7 cellular contexts compared by ENCODE assay signal in genomic region chr11:63810383-63810782, GRCh38. TPM values are rescaled to one million over a fixed set of nuclear protein-coding genes. Genes with fewer than 3 reads are reported as not detected.
DNase-seq lines count a peak whose midpoint lies in the region; ATAC-seq, FAIRE-seq and TF ChIP-seq lines count a peak whose summit lies in the region.
"Not testable (repeated sequence)": the region's sequence is repeated elsewhere in the genome, so short reads cannot be mapped to it uniquely, and the experiment has no call there.
"Had no signal": no experiment of that assay in that cellular context is flagged by ENCODE, and none has a peak within 500 bp of the region (broad histone marks: within the 10 kb centered on the region; RNA-seq: fewer than 3 reads in every experiment).

No MANE protein-coding gene starts in this region.

- H3K18ac ChIP-seq in trophoblast cell (ENCODE audit: low read length) = not testable (repeated sequence)

- H2BK5ac ChIP-seq in trophoblast cell (ENCODE audit: low read depth, low read length, poor library complexity) = not testable (repeated sequence)

- not testable (repeated sequence) for TF ChIP-seq CTCF in WTC11 (IDR thresholded peaks at IDR 0.05); MCF 10A (IDR thresholded peaks at IDR 0.05; ENCODE audit: unreplicated experiment); HepG2 (CRISPR knock-in tag; IDR thresholded peaks at IDR 0.05)

- H3K79me2 ChIP-seq in HepG2 (ENCODE audit: insufficient read depth, low read length) = peaks cover 25% of the 10 kb centered on the region
- H3K79me2 ChIP-seq in trophoblast cell (ENCODE audit: control insufficient read depth, insufficient read depth, low read length, poor library complexity) = peaks cover 14% of the 10 kb centered on the region

- intact Hi-C loops in MCF 10A (cut with micrococcal nuclease); Right ventricle myocardium inferior (cut with DNase I); HepG2 (cut with micrococcal nuclease; ENCODE audit: unreplicated experiment): not testable (repeated sequence)

- not testable (repeated sequence) for H3K27ac Mint-ChIP-seq in WTC11; MCF 10A (ENCODE audit: low read depth, unreplicated experiment)

- H3K36me3 ChIP-seq in HepG2 (replicated peaks in 1 of 2; ENCODE audit: control insufficient read depth in 1 of 2, insufficient read depth in 2 of 2, low read length in 2 of 2); trophoblast cell (ENCODE audit: control insufficient read depth in 1 of 2, insufficient read depth in 2 of 2, low read length in 2 of 2): not testable (repeated sequence)

- H2AFZ ChIP-seq in HepG2 (ENCODE audit: low read length); trophoblast cell (ENCODE audit: insufficient read depth, low read length, poor library complexity): not testable (repeated sequence)

- WGBS in HepG2 (ENCODE audit: low lambda C conversion rate) = 64% methylated on average over 11 of the region's 11 CpGs
- WGBS in trophoblast cell (ENCODE audit: extremely low coverage, insufficient coverage, insufficient read length) = no CpG with 5 or more reads among the region's 11 CpGs

- H4K8ac ChIP-seq in trophoblast cell (ENCODE audit: low read depth, low read length) = not testable (repeated sequence)

- not testable (repeated sequence) for BruUV-seq in MCF 10A (replicated peaks; lab: Mats Ljungman, UMichigan); HepG2 (replicated peaks; lab: Mats Ljungman, UMichigan)

- H4K91ac ChIP-seq in trophoblast cell (ENCODE audit: low read depth, low read length) = not testable (repeated sequence)

- H3K9me3 ChIP-seq in HepG2 (ENCODE audit: low read length); trophoblast cell (ENCODE audit: insufficient read depth, low read depth, low read length): not testable (repeated sequence)

- POLR2A ChIA-PET in WTC11 (lab: Charles Lee) = not testable (repeated sequence)
- POLR2A ChIA-PET in MCF 10A (lab: Yijun Ruan, JAX) = interaction anchor here (0.8 to 1.1 kb wide), 2 partner anchors 8 to 121 kb away, joined by 3 read pairs; no protein-coding TSS in a partner anchor
- POLR2A ChIA-PET in HepG2 (lab: Yijun Ruan, JAX) = interaction anchor here (0.7 to 3.2 kb wide), 2 partner anchors 35 to 43 kb away, joined by 3 to 14 read pairs; partner anchors contain the start of gene ZFTA

- in situ Hi-C loops in HepG2 (cut with HindIII; ENCODE audit: extremely low pct_ligation_motif_present, low pct_unique_long_range_greater_than_20kb) = not testable (repeated sequence)

- DNase-seq in WTC11 (ENCODE audit: low spot score) = not testable (repeated sequence)
- peak; percentile 42 for DNase-seq in amniotic epithelial cell (ENCODE audit: low read depth)
- peak; percentile 46 for DNase-seq in MCF 10A (ENCODE audit: unreplicated experiment)
- peak; percentile 43 for DNase-seq in Right ventricle myocardium inferior (ENCODE audit: missing footprints)
- DNase-seq in HepG2 (ENCODE audit: low spot score) = peak; percentile 42
- peak; percentile 57 to 75 for DNase-seq in trophoblast cell

- TF ChIP-seq POLR2A in HepG2 (IDR thresholded peaks at IDR 0.05; ENCODE audit: insufficient read depth in 1 of 2, low read depth in 2 of 2, low read length in 2 of 2) = not testable (repeated sequence)

- FAIRE-seq in HepG2 (lab: Jason Lieb, UNC) = not testable (repeated sequence)

- not testable (repeated sequence) for H3K14ac ChIP-seq in trophoblast cell (ENCODE audit: low read length)

- not testable (repeated sequence) for TF ChIP-seq EP300 in HepG2 (IDR thresholded peaks at IDR 0.05; ENCODE audit: low read depth in 2 of 2, low read length in 2 of 2); HepG2 (CRISPR knock-in tag; IDR thresholded peaks at IDR 0.05; ENCODE audit: borderline replicate concordance)

- H3K4me1 Mint-ChIP-seq in WTC11 (peaks cover 26% of the 10 kb centered on the region), MCF 10A (ENCODE audit: insufficient read depth, unreplicated experiment) (peaks cover 13% of the 10 kb centered on the region)

- not testable (repeated sequence) for H2AK5ac ChIP-seq in trophoblast cell (ENCODE audit: low read length)

- not testable (repeated sequence) for H3K4me3 Mint-ChIP-seq in WTC11; MCF 10A (ENCODE audit: unreplicated experiment)

- H3K27me3 ChIP-seq in HepG2 (ENCODE audit: control insufficient read depth in 1 of 2, insufficient read depth in 2 of 2, low read length in 2 of 2); trophoblast cell (ENCODE audit: insufficient read depth, low read length): not testable (repeated sequence)

- H3K4me1 ChIP-seq in HepG2 (ENCODE audit: insufficient read depth, low read length) = peaks cover 40% of the 10 kb centered on the region
- H3K4me1 ChIP-seq in trophoblast cell (ENCODE audit: control insufficient read depth in 1 of 2, insufficient read depth in 2 of 2, low read length in 2 of 2) = peaks cover 13 to 23% of the 10 kb centered on the region in 2 experiments

- H4K20me1 ChIP-seq in HepG2 (ENCODE audit: insufficient read depth, low read length) = not testable (repeated sequence)

- ATAC-seq in WTC11, Right ventricle myocardium inferior, HepG2: not testable (repeated sequence)

- H3K79me1 ChIP-seq in trophoblast cell (ENCODE audit: low read length) = peaks cover 12% of the 10 kb centered on the region

- not testable (repeated sequence) for H3K23ac ChIP-seq in trophoblast cell (ENCODE audit: low read length)

- H3K9me3 Mint-ChIP-seq in WTC11; MCF 10A (ENCODE audit: unreplicated experiment): not testable (repeated sequence)

- not testable (repeated sequence) for H3K27ac ChIP-seq in HepG2 (ENCODE audit: extremely low read length, insufficient read depth, low read length); trophoblast cell (ENCODE audit: low read depth, low read length)

- not testable (repeated sequence) for H2BK12ac ChIP-seq in trophoblast cell (ENCODE audit: low read length)

- not testable (repeated sequence) for H2BK120ac ChIP-seq in trophoblast cell (ENCODE audit: insufficient read depth, low read length, poor library complexity)

- not testable (repeated sequence) for TF ChIP-seq RAD21 in HepG2 (CRISPR knock-in tag; IDR thresholded peaks at IDR 0.05)

- not testable (repeated sequence) for H3K4me2 ChIP-seq in HepG2 (ENCODE audit: low read depth, low read length); trophoblast cell (ENCODE audit: low read length)

- H3K27me3 Mint-ChIP-seq in WTC11 (ENCODE audit: low read depth) = peaks cover 15% of the 10 kb centered on the region
- H3K27me3 Mint-ChIP-seq in MCF 10A (ENCODE audit: insufficient read depth, unreplicated experiment) = not testable (repeated sequence)

- H3K4me3 ChIP-seq in HepG2 (replicated peaks in 1 of 3; ENCODE audit: insufficient read depth in 1 of 3, low read depth in 2 of 3, low read length in 3 of 3); trophoblast cell (ENCODE audit: low read depth, low read length): not testable (repeated sequence)

- CTCF ChIA-PET in WTC11 (lab: Charles Lee) = interaction anchor here (0.7 to 3.1 kb wide), 4 partner anchors 42 to 338 kb away, joined by 3 to 21 read pairs (median 4); partner anchors contain the start of gene ZFTA
- CTCF ChIA-PET in MCF 10A (lab: Yijun Ruan, JAX) = interaction anchor here (0.6 to 2.0 kb wide), 4 partner anchors 26 to 63 kb away, joined by 3 to 6 read pairs (median 4); partner anchors contain the start of gene ZFTA
- CTCF ChIA-PET in HepG2 (lab: Yijun Ruan, JAX; ENCODE audit: low intra/inter-chr PET ratio, low total read pairs) = not testable (repeated sequence)

- H4K12ac ChIP-seq in trophoblast cell (ENCODE audit: low read depth, low read length) = not testable (repeated sequence)

- H3K4ac ChIP-seq in trophoblast cell (ENCODE audit: low read depth, low read length) = not testable (repeated sequence)

- not testable (repeated sequence) for H3K36me3 Mint-ChIP-seq in WTC11; MCF 10A (ENCODE audit: insufficient read depth, unreplicated experiment)

- not testable (repeated sequence) for H3K9ac ChIP-seq in HepG2 (ENCODE audit: insufficient read depth, low read depth, low read length); trophoblast cell (ENCODE audit: low read length)

RNA-seq across cellular contexts. Expression of gene SPINDOC, which starts 2.9 kb away (rescaled TPM):
- total RNA-seq in WTC11 (2021) (93.8 to 108 TPM (median 106 TPM) in 3 replicates), MCF 10A (2022) (17.1 and 21.4 TPM in 2 replicates), Right ventricle myocardium inferior (11.9 TPM), HepG2 (2016; rRNA removed; fragmentation: Illumina TruSeq; extraction: Trizol) (23.6 and 29.9 TPM in 2 replicates)
- 44.1 and 45.2 TPM in 2 replicates for total RNA-seq in HepG2 (2016; cell fraction: cytosol; rRNA removed; fragmentation: Illumina TruSeq; extraction: Trizol; ENCODE audit: low read depth)
- total RNA-seq in HepG2 (2016; cell fraction: insoluble cytoplasmic fraction; rRNA removed; fragmentation: Illumina TruSeq; extraction: Trizol) = 19.6 and 30.8 TPM in 2 replicates
- total RNA-seq in HepG2 (2016; cell fraction: membrane; rRNA removed; fragmentation: Illumina TruSeq; extraction: Trizol) = 65.9 and 67.9 TPM in 2 replicates
- total RNA-seq in HepG2 (2016; cell fraction: nucleus; rRNA removed; fragmentation: Illumina TruSeq; extraction: Trizol) = 18.3 and 21.0 TPM in 2 replicates
- 21.4 and 24.8 TPM in 2 replicates for polyA plus RNA-seq in HepG2 (2011; rRNA removed)
- polyA plus RNA-seq in HepG2 (2011; cell fraction: cytosol; rRNA removed) = 20.8 and 31.5 TPM in 2 replicates
- polyA plus RNA-seq in HepG2 (2011; cell fraction: nucleus; rRNA removed) = 29.5 and 33.6 TPM in 2 replicates
- 17.1 and 21.7 TPM in 2 replicates for polyA plus RNA-seq in HepG2 (2012)
- polyA plus RNA-seq in HepG2 (2016; cell fraction: cytosol; fragmentation: Illumina TruSeq; extraction: Trizol; ENCODE audit: low read depth) = 69.3 and 70.4 TPM in 2 replicates
- polyA plus RNA-seq in HepG2 (2016; cell fraction: insoluble cytoplasmic fraction; fragmentation: Illumina TruSeq; extraction: Trizol; ENCODE audit: low read depth) = 36.8 and 41.3 TPM in 2 replicates
- polyA plus RNA-seq in HepG2 (2016; cell fraction: membrane; fragmentation: Illumina TruSeq; extraction: Trizol; ENCODE audit: low read depth) = 88.9 and 91.0 TPM in 2 replicates
- polyA plus RNA-seq in HepG2 (2016; cell fraction: nucleus; fragmentation: Illumina TruSeq; extraction: Trizol; ENCODE audit: insufficient read depth, low read depth) = 55.9 and 57.5 TPM in 2 replicates
- 17.5 and 25.8 TPM in 2 replicates for polyA minus RNA-seq in HepG2 (2011; rRNA and poly(A)+ RNA removed; ENCODE audit: low replicate concordance)
- 9.3 and 10.1 TPM in 2 replicates for polyA minus RNA-seq in HepG2 (2011; cell fraction: cytosol; rRNA and poly(A)+ RNA removed)
- polyA minus RNA-seq in HepG2 (2011; cell fraction: nucleus; rRNA and poly(A)+ RNA removed) = 13.3 and 14.8 TPM in 2 replicates
- polyA plus RNA-seq in trophoblast cell (2013) = 47.1 and 48.8 TPM in 2 replicates

RNA-seq across cellular contexts. Expression of gene MARK2, which starts 28.5 kb away (rescaled TPM):
- 50.8 to 57.4 TPM (median 51.4 TPM) in 3 replicates for total RNA-seq in WTC11 (2021)
- total RNA-seq in MCF 10A (2022) = 36.9 and 39.8 TPM in 2 replicates
- total RNA-seq in Right ventricle myocardium inferior = 37.4 TPM
- 13.9 and 17.4 TPM in 2 replicates for total RNA-seq in HepG2 (2016; rRNA removed; fragmentation: Illumina TruSeq; extraction: Trizol)
- 2.8 and 3.2 TPM in 2 replicates for total RNA-seq in HepG2 (2016; cell fraction: cytosol; rRNA removed; fragmentation: Illumina TruSeq; extraction: Trizol; ENCODE audit: low read depth)
- 13.6 and 14.5 TPM in 2 replicates for total RNA-seq in HepG2 (2016; cell fraction: insoluble cytoplasmic fraction; rRNA removed; fragmentation: Illumina TruSeq; extraction: Trizol)
- 10.2 and 10.4 TPM in 2 replicates for total RNA-seq in HepG2 (2016; cell fraction: membrane; rRNA removed; fragmentation: Illumina TruSeq; extraction: Trizol)
- total RNA-seq in HepG2 (2016; cell fraction: nucleus; rRNA removed; fragmentation: Illumina TruSeq; extraction: Trizol) = 13.5 and 15.1 TPM in 2 replicates
- 13.5 and 14.6 TPM in 2 replicates for polyA plus RNA-seq in HepG2 (2011; rRNA removed)
- 9.1 and 10.3 TPM in 2 replicates for polyA plus RNA-seq in HepG2 (2011; cell fraction: cytosol; rRNA removed)
- 16.5 and 18.4 TPM in 2 replicates for polyA plus RNA-seq in HepG2 (2011; cell fraction: nucleus; rRNA removed)
- 11.6 and 13.0 TPM in 2 replicates for polyA plus RNA-seq in HepG2 (2012)
- 1.5 and 1.6 TPM in 2 replicates for polyA plus RNA-seq in HepG2 (2016; cell fraction: cytosol; fragmentation: Illumina TruSeq; extraction: Trizol; ENCODE audit: low read depth)
- 13.0 and 19.7 TPM in 2 replicates for polyA plus RNA-seq in HepG2 (2016; cell fraction: insoluble cytoplasmic fraction; fragmentation: Illumina TruSeq; extraction: Trizol; ENCODE audit: low read depth)
- polyA plus RNA-seq in HepG2 (2016; cell fraction: membrane; fragmentation: Illumina TruSeq; extraction: Trizol; ENCODE audit: low read depth) = 6.2 and 6.3 TPM in 2 replicates
- polyA plus RNA-seq in HepG2 (2016; cell fraction: nucleus; fragmentation: Illumina TruSeq; extraction: Trizol; ENCODE audit: insufficient read depth, low read depth) = 21.4 and 25.0 TPM in 2 replicates
- 21.4 and 36.1 TPM in 2 replicates for polyA minus RNA-seq in HepG2 (2011; rRNA and poly(A)+ RNA removed; ENCODE audit: low replicate concordance)
- polyA minus RNA-seq in HepG2 (2011; cell fraction: cytosol; rRNA and poly(A)+ RNA removed) = 15.8 and 17.9 TPM in 2 replicates
- 10.9 and 17.4 TPM in 2 replicates for polyA minus RNA-seq in HepG2 (2011; cell fraction: nucleus; rRNA and poly(A)+ RNA removed)
- polyA plus RNA-seq in trophoblast cell (2013) = 67.3 and 70.2 TPM in 2 replicates

RNA-seq across cellular contexts. Expression of gene ZFTA, which starts 41.8 kb away (rescaled TPM):
- 44.7 to 47.2 TPM (median 45.6 TPM) in 3 replicates for total RNA-seq in WTC11 (2021)
- total RNA-seq in MCF 10A (2022) = 2.6 and 5.2 TPM in 2 replicates
- 12.6 TPM for total RNA-seq in Right ventricle myocardium inferior
- 6.5 and 10.4 TPM in 2 replicates for total RNA-seq in HepG2 (2016; rRNA removed; fragmentation: Illumina TruSeq; extraction: Trizol)
- total RNA-seq in HepG2 (2016; cell fraction: cytosol; rRNA removed; fragmentation: Illumina TruSeq; extraction: Trizol; ENCODE audit: low read depth) = 1.1 and 1.6 TPM in 2 replicates
- 5.9 and 9.4 TPM in 2 replicates for total RNA-seq in HepG2 (2016; cell fraction: insoluble cytoplasmic fraction; rRNA removed; fragmentation: Illumina TruSeq; extraction: Trizol)
- 4.9 and 5.3 TPM in 2 replicates for total RNA-seq in HepG2 (2016; cell fraction: membrane; rRNA removed; fragmentation: Illumina TruSeq; extraction: Trizol)
- 8.8 and 11.2 TPM in 2 replicates for total RNA-seq in HepG2 (2016; cell fraction: nucleus; rRNA removed; fragmentation: Illumina TruSeq; extraction: Trizol)
- polyA plus RNA-seq in HepG2 (2011; rRNA removed) = 3.9 and 5.6 TPM in 2 replicates
- polyA plus RNA-seq in HepG2 (2011; cell fraction: cytosol; rRNA removed) = 2.2 and 3.2 TPM in 2 replicates
- polyA plus RNA-seq in HepG2 (2011; cell fraction: nucleus; rRNA removed) = 15.3 and 19.0 TPM in 2 replicates
- 6.4 and 6.6 TPM in 2 replicates for polyA plus RNA-seq in HepG2 (2012)
- 0.53 and 0.94 TPM in 2 replicates for polyA plus RNA-seq in HepG2 (2016; cell fraction: cytosol; fragmentation: Illumina TruSeq; extraction: Trizol; ENCODE audit: low read depth)
- 6.0 and 6.2 TPM in 2 replicates for polyA plus RNA-seq in HepG2 (2016; cell fraction: insoluble cytoplasmic fraction; fragmentation: Illumina TruSeq; extraction: Trizol; ENCODE audit: low read depth)
- 2.1 and 2.6 TPM in 2 replicates for polyA plus RNA-seq in HepG2 (2016; cell fraction: membrane; fragmentation: Illumina TruSeq; extraction: Trizol; ENCODE audit: low read depth)
- 20.0 and 22.4 TPM in 2 replicates for polyA plus RNA-seq in HepG2 (2016; cell fraction: nucleus; fragmentation: Illumina TruSeq; extraction: Trizol; ENCODE audit: insufficient read depth, low read depth)
- polyA minus RNA-seq in HepG2 (2011; rRNA and poly(A)+ RNA removed; ENCODE audit: low replicate concordance) = 4.8 and 5.2 TPM in 2 replicates
- 4.2 and 4.4 TPM in 2 replicates for polyA minus RNA-seq in HepG2 (2011; cell fraction: cytosol; rRNA and poly(A)+ RNA removed)
- polyA minus RNA-seq in HepG2 (2011; cell fraction: nucleus; rRNA and poly(A)+ RNA removed) = 9.0 and 11.1 TPM in 2 replicates
- 15.5 and 15.8 TPM in 2 replicates for polyA plus RNA-seq in trophoblast cell (2013)
- polyA plus RNA-seq: CD14-positive monocyte had no signal
